In the genomic region with DNA sequence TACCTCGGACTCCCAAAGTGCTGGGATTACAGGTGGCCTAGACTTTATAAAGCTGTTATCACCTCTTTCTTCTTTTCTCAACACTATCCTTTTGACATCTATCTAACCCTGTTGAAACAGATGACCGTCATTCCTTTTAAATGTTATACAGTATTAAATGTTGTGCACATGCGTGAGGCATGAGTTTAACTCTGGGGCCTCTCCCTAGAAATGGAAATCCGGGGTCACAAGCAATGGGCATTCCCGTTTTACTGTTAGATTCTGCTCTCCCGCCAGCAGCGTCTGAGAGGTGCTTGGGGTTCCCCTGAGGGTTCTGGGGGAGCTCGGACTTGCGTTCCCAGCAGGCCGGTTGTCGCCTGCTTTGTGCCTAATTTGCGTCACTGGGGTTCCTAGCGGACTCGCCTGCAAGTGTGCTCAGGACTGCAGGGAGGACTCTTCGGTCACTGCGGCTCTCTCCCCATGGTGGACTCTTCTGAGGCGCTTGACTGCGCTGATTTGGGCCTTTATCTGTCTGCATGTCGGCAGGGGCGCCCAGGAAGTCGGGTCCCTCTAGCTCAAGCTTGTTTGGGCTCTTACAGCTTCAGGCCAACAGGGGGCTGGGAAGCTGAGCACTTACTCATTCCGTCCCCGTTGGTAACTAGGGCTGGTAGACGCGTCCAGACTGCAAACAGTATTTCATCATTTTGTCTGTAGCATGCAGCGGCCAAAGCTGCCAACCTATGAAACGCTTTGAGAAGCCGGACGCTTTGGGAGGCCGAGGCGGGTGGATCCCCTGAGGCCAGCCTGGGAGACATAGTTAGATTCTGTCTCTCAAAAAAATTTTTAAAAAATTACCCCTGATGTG, we compare ENCODE assay signal across 8 cellular contexts. TPM values are rescaled to one million over a fixed set of nuclear protein-coding genes. Genes with fewer than 3 reads are reported as not detected.
A peak's percentile ranks its signal among the peaks of the same experiment; 100 is the strongest.
DNase-seq lines count a peak whose midpoint lies in the region; ATAC-seq and TF ChIP-seq lines count a peak whose summit lies in the region.

No MANE protein-coding gene starts in this region.

- peak; percentile 50 for ATAC-seq in CD4-positive, alpha-beta T cell (ENCODE audit: poor library complexity)
- peak; percentile 43 for ATAC-seq in HG03457 (IDR thresholded peaks at IDR 0.05; ENCODE audit: unreplicated experiment)

- peak overlapping the region; percentile 58 to 95 for H3K4me3 ChIP-seq in testis

- TF ChIP-seq CTCF in CD4-positive, alpha-beta T cell (IDR thresholded peaks at IDR 0.05) = peak; percentile 52
- TF ChIP-seq CTCF in osteocyte (IDR thresholded peaks at IDR 0.05) (peak; percentile 49), testis (IDR thresholded peaks at IDR 0.05) (peak in 1 of 3 experiments; percentile 36)

- H3K27me3 ChIP-seq in CD4-positive, alpha-beta T cell (ENCODE audit: control insufficient read depth, insufficient read depth, low read length) = no peaks in the 10 kb centered on the region
- no peaks in the 10 kb centered on the region for H3K27me3 ChIP-seq in testis

- H3K9me3 ChIP-seq in CD4-positive, alpha-beta T cell (ENCODE audit: control insufficient read depth, low read length) = no peaks in the 10 kb centered on the region
- no peaks in the 10 kb centered on the region for H3K9me3 ChIP-seq in testis

- H3K36me3 ChIP-seq in testis (ENCODE audit: low read depth, missing control alignments) = no peaks in the 10 kb centered on the region

- no peak for TF ChIP-seq POLR2A in testis (IDR thresholded peaks at IDR 0.05)

- peak; percentile 39 to 57 (median 46) for DNase-seq in CD4-positive, alpha-beta T cell
- DNase-seq in GM19240 (ENCODE audit: insufficient read length, low spot score) (peak; percentile 73), SK-N-DZ (ENCODE audit: low spot score) (peak; percentile 48), glomerular visceral epithelial cell (ENCODE audit: extremely low spot score) (peak; percentile 61), osteocyte (ENCODE audit: extremely low spot score, unreplicated experiment) (no peak), testis (peak; percentile 51)
- peak; percentile 70 for DNase-seq in activated naive CD4-positive, alpha-beta T cell treated with anti-CD3 and anti-CD28 coated beads, Interleukin-2, amount 50 U/mL, for 16 hours

- peaks cover 38% of the 10 kb centered on the region for H3K36me3 Mint-ChIP-seq in CD4-positive, alpha-beta T cell (ENCODE audit: low read depth)
- H3K36me3 Mint-ChIP-seq in osteocyte (ENCODE audit: unreplicated experiment) = peaks cover 29% of the 10 kb centered on the region

- peak overlapping the region; percentile 79 for H3K27ac ChIP-seq in CD4-positive, alpha-beta T cell (ENCODE audit: low read depth, low read length)
- peak overlapping the region; percentile 86 to 96 for H3K27ac ChIP-seq in testis

- intact Hi-C loops in CD4-positive, alpha-beta T cell (cut with DNase I, micrococcal nuclease) = loop anchor here (1.0 to 10.0 kb wide), 3 partner anchors 31 to 1064 kb away; a partner anchor contains a TSS
- intact Hi-C loops in testis (cut with DNase I; ENCODE audit: low total_unique reads) = no loop called here

- CTCF ChIA-PET in CD4-positive, alpha-beta T cell (lab: Charles Lee) = interaction anchor here (1.3 to 2.0 kb wide), 3 partner anchors 32 to 50 kb away, joined by 3 to 11 read pairs (median 4); no protein-coding TSS in a partner anchor

- POLR2A ChIA-PET in CD4-positive, alpha-beta T cell (lab: Charles Lee) = interaction anchor here (0.8 to 1.8 kb wide), 6 partner anchors 11 to 1057 kb away, joined by 3 to 8 read pairs (median 4); no protein-coding TSS in a partner anchor

- 21 to 52% methylated on average over 11 to 31 of the region's 31 CpGs for WGBS in testis, 2 donors

- H3K4me3 Mint-ChIP-seq in CD4-positive, alpha-beta T cell = peak overlapping the region; percentile 93
- peak overlapping the region; percentile 75 for H3K4me3 Mint-ChIP-seq in osteocyte (ENCODE audit: unreplicated experiment)

- peaks cover 9% of the 10 kb centered on the region for H3K4me1 ChIP-seq in testis

- H3K27me3 Mint-ChIP-seq in CD4-positive, alpha-beta T cell = no peaks in the 10 kb centered on the region
- no peaks in the 10 kb centered on the region for H3K27me3 Mint-ChIP-seq in osteocyte (ENCODE audit: unreplicated experiment)

- peaks cover 67% of the 10 kb centered on the region for H3K4me1 Mint-ChIP-seq in CD4-positive, alpha-beta T cell (ENCODE audit: low read depth)
- H3K4me1 Mint-ChIP-seq in osteocyte (ENCODE audit: unreplicated experiment) = peaks cover 30% of the 10 kb centered on the region

- H3K27ac Mint-ChIP-seq in CD4-positive, alpha-beta T cell = peak overlapping the region; percentile 95
- peak overlapping the region; percentile 70 for H3K27ac Mint-ChIP-seq in osteocyte (ENCODE audit: unreplicated experiment)

- no peaks in the 10 kb centered on the region for H3K9me3 Mint-ChIP-seq in CD4-positive, alpha-beta T cell
- H3K9me3 Mint-ChIP-seq in osteocyte (ENCODE audit: unreplicated experiment) = no peaks in the 10 kb centered on the region

RNA-seq across cellular contexts. Expression of a gene that starts 1.2 kb away (rescaled TPM):
- 100 to 1,000 TPM; 278 to 302 TPM for total RNA-seq in CD4-positive, alpha-beta T cell
- polyA plus RNA-seq in SK-N-DZ (2014; cell fraction: cytosol; rRNA removed) = 1,045 and 1,149 TPM in 2 replicates
- 1,004 and 1,032 TPM in 2 replicates for polyA plus RNA-seq in SK-N-DZ (2014; cell fraction: nucleus; rRNA removed)
- total RNA-seq in osteocyte = 471 and 474 TPM in 2 replicates
- total RNA-seq in testis = 100 to 1,000 TPM; 289 to 304 TPM
- polyA plus RNA-seq in testis (ENCODE audit: insufficient read depth, low read depth, low replicate concordance) = 966 TPM

RNA-seq across cellular contexts. Expression of a gene that starts 31.6 kb away (rescaled TPM):
- total RNA-seq in CD4-positive, alpha-beta T cell = 10 to 100 TPM; 13.4 to 14.1 TPM
- 78.2 and 78.7 TPM in 2 replicates for polyA plus RNA-seq in SK-N-DZ (2014; cell fraction: cytosol; rRNA removed)
- 67.2 and 74.2 TPM in 2 replicates for polyA plus RNA-seq in SK-N-DZ (2014; cell fraction: nucleus; rRNA removed)
- total RNA-seq in osteocyte (32.0 and 36.5 TPM in 2 replicates), testis (10 to 100 TPM; 27.3 to 33.5 TPM)
- 39.5 TPM for polyA plus RNA-seq in testis (ENCODE audit: insufficient read depth, low read depth, low replicate concordance)
